1 cellular context compared by ENCODE assay signal in the genomic region with DNA sequence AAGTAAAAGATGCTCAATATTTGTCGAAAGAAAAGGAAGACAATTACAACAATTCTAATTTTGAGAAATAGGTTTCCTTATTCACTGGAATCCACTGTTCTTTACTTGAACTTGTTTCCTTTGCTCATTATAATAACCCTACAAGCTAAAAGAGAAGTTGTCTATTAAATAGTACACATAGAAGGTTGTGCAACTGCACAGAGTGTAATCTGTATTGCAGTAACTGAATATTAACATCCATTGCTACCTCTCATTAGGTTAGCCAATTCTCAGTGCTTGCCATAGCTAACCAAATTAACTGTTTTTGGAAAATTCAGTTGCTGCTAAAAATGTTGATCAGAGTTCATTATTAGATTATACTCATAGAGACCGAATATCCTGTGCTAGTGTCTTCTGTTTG.
TF ChIP-seq lines count a peak whose summit lies in the region.

No MANE protein-coding gene starts in this region.

TF ChIP-seq in HepG2, 621 proteins besides CTCF, POLR2A, EP300 and RAD21 (continued from another document):
- TF ChIP-seq, protein P1, sequence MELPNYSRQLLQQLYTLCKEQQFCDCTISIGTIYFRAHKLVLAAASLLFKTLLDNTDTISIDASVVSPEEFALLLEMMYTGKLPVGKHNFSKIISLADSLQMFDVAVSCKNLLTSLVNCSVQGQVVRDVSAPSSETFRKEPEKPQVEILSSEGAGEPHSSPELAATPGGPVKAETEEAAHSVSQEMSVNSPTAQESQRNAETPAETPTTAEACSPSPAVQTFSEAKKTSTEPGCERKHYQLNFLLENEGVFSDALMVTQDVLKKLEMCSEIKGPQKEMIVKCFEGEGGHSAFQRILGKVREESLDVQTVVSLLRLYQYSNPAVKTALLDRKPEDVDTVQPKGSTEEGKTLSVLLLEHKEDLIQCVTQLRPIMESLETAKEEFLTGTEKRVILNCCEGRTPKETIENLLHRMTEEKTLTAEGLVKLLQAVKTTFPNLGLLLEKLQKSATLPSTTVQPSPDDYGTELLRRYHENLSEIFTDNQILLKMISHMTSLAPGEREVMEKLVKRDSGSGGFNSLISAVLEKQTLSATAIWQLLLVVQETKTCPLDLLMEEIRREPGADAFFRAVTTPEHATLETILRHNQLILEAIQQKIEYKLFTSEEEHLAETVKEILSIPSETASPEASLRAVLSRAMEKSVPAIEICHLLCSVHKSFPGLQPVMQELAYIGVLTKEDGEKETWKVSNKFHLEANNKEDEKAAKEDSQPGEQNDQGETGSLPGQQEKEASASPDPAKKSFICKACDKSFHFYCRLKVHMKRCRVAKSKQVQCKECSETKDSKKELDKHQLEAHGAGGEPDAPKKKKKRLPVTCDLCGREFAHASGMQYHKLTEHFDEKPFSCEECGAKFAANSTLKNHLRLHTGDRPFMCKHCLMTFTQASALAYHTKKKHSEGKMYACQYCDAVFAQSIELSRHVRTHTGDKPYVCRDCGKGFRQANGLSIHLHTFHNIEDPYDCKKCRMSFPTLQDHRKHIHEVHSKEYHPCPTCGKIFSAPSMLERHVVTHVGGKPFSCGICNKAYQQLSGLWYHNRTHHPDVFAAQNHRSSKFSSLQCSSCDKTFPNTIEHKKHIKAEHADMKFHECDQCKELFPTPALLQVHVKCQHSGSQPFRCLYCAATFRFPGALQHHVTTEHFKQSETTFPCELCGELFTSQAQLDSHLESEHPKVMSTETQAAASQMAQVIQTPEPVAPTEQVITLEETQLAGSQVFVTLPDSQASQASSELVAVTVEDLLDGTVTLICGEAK (IDR thresholded peaks at IDR 0.05) = no peak
- TF ChIP-seq, protein P1 (CRISPR knock-in tag; IDR thresholded peaks at IDR 0.05) = no peak
